In the genomic region with DNA sequence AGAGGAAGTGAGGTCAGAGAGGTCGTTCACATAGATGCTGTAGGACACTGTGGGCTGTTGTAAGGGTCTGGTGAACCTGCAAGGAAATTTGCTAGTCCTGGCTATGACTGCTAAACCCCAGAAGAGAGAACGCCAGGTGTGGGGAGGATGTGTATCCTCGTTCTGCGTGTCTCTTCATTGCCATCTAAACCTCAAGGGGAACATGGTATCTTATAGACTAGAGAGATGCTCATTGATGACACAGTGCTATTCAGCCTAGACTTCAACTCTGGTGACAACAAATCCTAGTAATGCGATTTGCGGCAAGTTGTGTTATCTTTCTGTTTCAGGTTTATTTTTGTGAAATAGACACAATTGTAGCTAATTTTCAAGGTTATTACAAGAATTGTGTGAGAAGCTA, we compare ENCODE assay signal across 28 cellular contexts.
"Had no signal": no experiment of that assay in that cellular context is flagged by ENCODE, and none has a peak within 500 bp of the region (broad histone marks: within the 10 kb centered on the region; RNA-seq: fewer than 3 reads in every experiment).

No MANE protein-coding gene starts in this region.

- H3K36me3 Mint-ChIP-seq: naive thymus-derived CD4-positive, alpha-beta T cell; natural killer cell; stimulated activated effector memory CD8-positive, alpha-beta T cell treated with anti-CD3 and anti-CD28 coated beads, Interleukin-12 subunit alpha, Interleukin-12 subunit beta, amount 100 ng/mL, for 72 hours; stimulated activated naive B cell treated with anti-CD40 and anti-IgM and Interleukin-4, amounts not matched to agents 10 μg/mL and 1 μg/mL and 100 μg/mL, for 72 hours; type B pancreatic cell had no signal

- FAIRE-seq: pancreas, small intestine had no signal

- H3K27ac ChIP-seq: neutrophil, pancreas, psoas muscle, right lobe of liver, sigmoid colon, stomach, tibial artery, transverse colon, upper lobe of right lung, uterus had no signal

- ATAC-seq: naive thymus-derived CD4-positive, alpha-beta T cell; natural killer cell; pancreas; psoas muscle; right cardiac atrium; right lobe of liver; stimulated activated effector memory CD8-positive, alpha-beta T cell treated with anti-CD3 and anti-CD28 coated beads, Interleukin-12 subunit alpha, Interleukin-12 subunit beta, amount 100 ng/mL, for 72 hours; stimulated activated naive B cell treated with anti-CD40 and anti-IgM and Interleukin-4, amounts not matched to agents 10 μg/mL and 1 μg/mL and 100 μg/mL, for 72 hours; upper lobe of right lung had no signal

- H3K9me3 ChIP-seq: neutrophil, pancreas, psoas muscle, right lobe of liver, sigmoid colon, stomach, tibial artery, transverse colon, upper lobe of right lung, uterus had no signal

- H3K27me3 ChIP-seq: neutrophil, pancreas, right lobe of liver, sigmoid colon, stomach, tibial artery, transverse colon, upper lobe of right lung, uterus had no signal

- H3K27me3 Mint-ChIP-seq: progenitor cell of endocrine pancreas; stimulated activated naive B cell treated with anti-CD40 and anti-IgM and Interleukin-4, amounts not matched to agents 10 μg/mL and 1 μg/mL and 100 μg/mL, for 72 hours; stimulated activated naive CD8-positive, alpha-beta T cell treated with anti-CD3 and anti-CD28 coated beads, Interleukin-15, Interleukin-2, amounts not matched to agents 100 ng/mL and 50 ng/mL, for 24 hours; type B pancreatic cell had no signal

- DNase-seq: naive thymus-derived CD4-positive, alpha-beta T cell; natural killer cell; nephron progenitor cell; nucleus accumbens; pancreas; posterior cingulate gyrus; psoas muscle; right cardiac atrium; right lobe of liver; sigmoid colon; small intestine; stimulated activated CD4-positive, alpha-beta T cell treated with anti-CD3 and anti-CD28 coated beads, Interleukin-15, amount 100 ng/mL, for 24 hours; stimulated activated CD4-positive, alpha-beta T cell treated with anti-CD3 and anti-CD28 coated beads, Interleukin-2, amount 100 ng/mL, for 24 hours; stimulated activated CD4-positive, alpha-beta T cell treated with anti-CD3 and anti-CD28 coated beads, Interleukin-2, amount 100 ng/mL, for 48 hours; stimulated activated CD4-positive, alpha-beta T cell treated with anti-CD3 and anti-CD28 coated beads, Interleukin-4, amount 100 ng/mL, for 24 hours; stimulated activated naive B cell treated with anti-CD40 and anti-IgM and Interleukin-4, amounts not matched to agents 10 μg/mL and 1 μg/mL and 100 μg/mL, for 72 hours; stimulated activated naive CD4-positive, alpha-beta T cell treated with Interleukin-2 at 50 U/mL for 16 hours; stomach; tibial artery; transverse colon; upper lobe of right lung; uterus had no signal

- H3K36me3 ChIP-seq: neutrophil, pancreas, right lobe of liver, sigmoid colon, stomach, tibial artery, transverse colon, upper lobe of right lung, uterus had no signal

- H3K27ac Mint-ChIP-seq: naive thymus-derived CD4-positive, alpha-beta T cell; natural killer cell; progenitor cell of endocrine pancreas; stimulated activated effector memory CD8-positive, alpha-beta T cell treated with anti-CD3 and anti-CD28 coated beads, Interleukin-12 subunit alpha, Interleukin-12 subunit beta, amount 100 ng/mL, for 72 hours; stimulated activated naive B cell treated with anti-CD40 and anti-IgM and Interleukin-4, amounts not matched to agents 10 μg/mL and 1 μg/mL and 100 μg/mL, for 72 hours; stimulated activated naive CD8-positive, alpha-beta T cell treated with anti-CD3 and anti-CD28 coated beads, Interleukin-15, Interleukin-2, amounts not matched to agents 100 ng/mL and 50 ng/mL, for 24 hours; type B pancreatic cell had no signal

- H3K4me3 Mint-ChIP-seq: naive thymus-derived CD4-positive, alpha-beta T cell; natural killer cell; nephron progenitor cell; neural crest cell; stimulated activated effector memory CD8-positive, alpha-beta T cell treated with anti-CD3 and anti-CD28 coated beads, Interleukin-12 subunit alpha, Interleukin-12 subunit beta, amount 100 ng/mL, for 72 hours; stimulated activated naive B cell treated with anti-CD40 and anti-IgM and Interleukin-4, amounts not matched to agents 10 μg/mL and 1 μg/mL and 100 μg/mL, for 72 hours; stimulated activated naive CD8-positive, alpha-beta T cell treated with anti-CD3 and anti-CD28 coated beads, Interleukin-15, Interleukin-2, amounts not matched to agents 100 ng/mL and 50 ng/mL, for 24 hours; type B pancreatic cell had no signal

- H3K9me3 Mint-ChIP-seq: nephron progenitor cell; neural crest cell; stimulated activated effector memory CD8-positive, alpha-beta T cell treated with anti-CD3 and anti-CD28 coated beads, Interleukin-12 subunit alpha, Interleukin-12 subunit beta, amount 100 ng/mL, for 72 hours; stimulated activated naive CD8-positive, alpha-beta T cell treated with anti-CD3 and anti-CD28 coated beads, Interleukin-15, Interleukin-2, amounts not matched to agents 100 ng/mL and 50 ng/mL, for 24 hours; type B pancreatic cell had no signal

- H3K4me3 ChIP-seq: pancreas, psoas muscle, right lobe of liver, sigmoid colon, stomach, tibial artery, transverse colon, upper lobe of right lung, uterus had no signal

- H3K4me1 Mint-ChIP-seq: naive thymus-derived CD4-positive, alpha-beta T cell; natural killer cell; stimulated activated effector memory CD8-positive, alpha-beta T cell treated with anti-CD3 and anti-CD28 coated beads, Interleukin-12 subunit alpha, Interleukin-12 subunit beta, amount 100 ng/mL, for 72 hours; stimulated activated naive B cell treated with anti-CD40 and anti-IgM and Interleukin-4, amounts not matched to agents 10 μg/mL and 1 μg/mL and 100 μg/mL, for 72 hours had no signal

- H3K4me1 ChIP-seq: pancreas, psoas muscle, right lobe of liver, upper lobe of right lung, uterus had no signal
